Comparison of ENCODE assay signal across 21 cellular contexts in the genomic region with DNA sequence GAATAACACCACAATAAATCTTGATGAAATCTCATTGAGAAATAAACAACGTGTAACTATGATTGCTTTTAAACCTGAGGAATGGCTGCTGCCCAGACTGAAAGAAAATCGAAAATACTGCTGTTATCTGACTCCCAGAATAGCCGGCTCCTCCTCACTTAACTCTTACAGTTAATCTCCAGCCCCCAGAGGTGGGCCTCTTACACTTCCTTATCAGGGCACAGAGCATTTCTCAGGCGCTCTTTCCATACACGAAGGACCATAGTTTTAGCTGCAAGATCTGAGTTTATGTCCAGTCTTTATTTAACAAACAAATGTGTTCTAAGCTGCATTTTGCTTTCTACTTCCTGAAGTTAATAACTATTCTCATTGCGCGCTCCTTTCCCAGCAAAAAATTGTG.
"Had no signal": no experiment of that assay in that cellular context is flagged by ENCODE, and none has a peak within 500 bp of the region (broad histone marks: within the 10 kb centered on the region; RNA-seq: fewer than 3 reads in every experiment).

No MANE protein-coding gene starts in this region.

- H3K27ac Mint-ChIP-seq: activated CD4-positive, alpha-beta memory T cell treated with anti-CD3 and anti-CD28 coated beads, Interleukin-2, amount 10 ng/mL, durations not matched to agents 7 days and 5 days; activated CD8-positive, alpha-beta memory T cell treated with anti-CD3 and anti-CD28 coated beads, Interleukin-2, amount 10 ng/mL, durations not matched to agents 7 days and 5 days; activated naive CD8-positive, alpha-beta T cell treated with anti-CD3 and anti-CD28 coated beads, Interleukin-2, amount 10 ng/mL, durations not matched to agents 7 days and 5 days; stimulated activated effector memory CD8-positive, alpha-beta T cell treated with anti-CD3 and anti-CD28 coated beads, Interleukin-12 subunit alpha, Interleukin-12 subunit beta, amount 100 ng/mL, for 72 hours had no signal

- H3K27ac ChIP-seq: brain microvascular endothelial cell, skin epidermis had no signal

- H3K36me3 Mint-ChIP-seq: activated CD8-positive, alpha-beta memory T cell treated with anti-CD3 and anti-CD28 coated beads, Interleukin-2, amount 10 ng/mL, durations not matched to agents 7 days and 5 days; activated naive CD8-positive, alpha-beta T cell treated with anti-CD3 and anti-CD28 coated beads, Interleukin-2, amount 10 ng/mL, durations not matched to agents 7 days and 5 days; stimulated activated effector memory CD8-positive, alpha-beta T cell treated with anti-CD3 and anti-CD28 coated beads, Interleukin-12 subunit alpha, Interleukin-12 subunit beta, amount 100 ng/mL, for 72 hours had no signal

- DNase-seq: activated CD4-positive, alpha-beta memory T cell treated with anti-CD3 and anti-CD28 coated beads, Interleukin-2, amount 10 ng/mL, durations not matched to agents 7 days and 5 days; activated CD4-positive, alpha-beta T cell treated with anti-CD3 and anti-CD28 coated beads for 48 hours; activated CD4-positive, CD25-positive, alpha-beta regulatory T cell; activated CD8-positive, alpha-beta memory T cell treated with anti-CD3 and anti-CD28 coated beads, Interleukin-2, amount 10 ng/mL, durations not matched to agents 7 days and 5 days; activated naive CD4-positive, alpha-beta T cell treated with Interleukin-2 at 50 U/mL for 16 hours; activated naive CD8-positive, alpha-beta T cell treated with anti-CD3 and anti-CD28 coated beads, Interleukin-2, amount 10 ng/mL, durations not matched to agents 7 days and 5 days; amygdala; brain microvascular endothelial cell; effector CD4-positive, alpha-beta T cell; left cardiac atrium; midbrain; nephron progenitor cell; occipital lobe; right cardiac atrium; stimulated activated CD4-positive, alpha-beta T cell treated with anti-CD3 and anti-CD28 coated beads, Interleukin-4, amount 100 ng/mL, for 24 hours; stomach; testis had no signal

- H3K36me3 ChIP-seq: brain microvascular endothelial cell, stomach had no signal

- H3K9me3 ChIP-seq: stomach, testis had no signal

- H3K27me3 Mint-ChIP-seq: activated CD4-positive, alpha-beta memory T cell treated with anti-CD3 and anti-CD28 coated beads, Interleukin-2, amount 10 ng/mL, durations not matched to agents 7 days and 5 days; activated CD8-positive, alpha-beta memory T cell treated with anti-CD3 and anti-CD28 coated beads, Interleukin-2, amount 10 ng/mL, durations not matched to agents 7 days and 5 days; activated naive CD8-positive, alpha-beta T cell treated with anti-CD3 and anti-CD28 coated beads, Interleukin-2, amount 10 ng/mL, durations not matched to agents 7 days and 5 days had no signal

- H3K4me3 Mint-ChIP-seq: activated CD4-positive, alpha-beta memory T cell treated with anti-CD3 and anti-CD28 coated beads, Interleukin-2, amount 10 ng/mL, durations not matched to agents 7 days and 5 days; activated CD8-positive, alpha-beta memory T cell treated with anti-CD3 and anti-CD28 coated beads, Interleukin-2, amount 10 ng/mL, durations not matched to agents 7 days and 5 days; activated naive CD8-positive, alpha-beta T cell treated with anti-CD3 and anti-CD28 coated beads, Interleukin-2, amount 10 ng/mL, durations not matched to agents 7 days and 5 days; nephron progenitor cell; stimulated activated effector memory CD8-positive, alpha-beta T cell treated with anti-CD3 and anti-CD28 coated beads, Interleukin-12 subunit alpha, Interleukin-12 subunit beta, amount 100 ng/mL, for 72 hours had no signal

- H3K27me3 ChIP-seq: brain microvascular endothelial cell, stomach, testis had no signal

- H3K4me3 ChIP-seq: lung, skin epidermis, stomach, testis had no signal

- ATAC-seq: activated CD8-positive, alpha-beta memory T cell treated with anti-CD3 and anti-CD28 coated beads, Interleukin-2, amount 10 ng/mL, durations not matched to agents 7 days and 5 days; esophagus mucosa; right cardiac atrium; stimulated activated effector memory CD8-positive, alpha-beta T cell treated with anti-CD3 and anti-CD28 coated beads, Interleukin-12 subunit alpha, Interleukin-12 subunit beta, amount 100 ng/mL, for 72 hours had no signal

- H3K9me3 Mint-ChIP-seq: activated CD4-positive, alpha-beta memory T cell treated with anti-CD3 and anti-CD28 coated beads, Interleukin-2, amount 10 ng/mL, durations not matched to agents 7 days and 5 days; stimulated activated effector memory CD8-positive, alpha-beta T cell treated with anti-CD3 and anti-CD28 coated beads, Interleukin-12 subunit alpha, Interleukin-12 subunit beta, amount 100 ng/mL, for 72 hours had no signal

- H3K4me1 Mint-ChIP-seq: activated CD4-positive, alpha-beta memory T cell treated with anti-CD3 and anti-CD28 coated beads, Interleukin-2, amount 10 ng/mL, durations not matched to agents 7 days and 5 days; activated CD8-positive, alpha-beta memory T cell treated with anti-CD3 and anti-CD28 coated beads, Interleukin-2, amount 10 ng/mL, durations not matched to agents 7 days and 5 days; activated naive CD8-positive, alpha-beta T cell treated with anti-CD3 and anti-CD28 coated beads, Interleukin-2, amount 10 ng/mL, durations not matched to agents 7 days and 5 days; stimulated activated effector memory CD8-positive, alpha-beta T cell treated with anti-CD3 and anti-CD28 coated beads, Interleukin-12 subunit alpha, Interleukin-12 subunit beta, amount 100 ng/mL, for 72 hours had no signal
